ENCODE assay signal across 16 cellular contexts in the genomic region with DNA sequence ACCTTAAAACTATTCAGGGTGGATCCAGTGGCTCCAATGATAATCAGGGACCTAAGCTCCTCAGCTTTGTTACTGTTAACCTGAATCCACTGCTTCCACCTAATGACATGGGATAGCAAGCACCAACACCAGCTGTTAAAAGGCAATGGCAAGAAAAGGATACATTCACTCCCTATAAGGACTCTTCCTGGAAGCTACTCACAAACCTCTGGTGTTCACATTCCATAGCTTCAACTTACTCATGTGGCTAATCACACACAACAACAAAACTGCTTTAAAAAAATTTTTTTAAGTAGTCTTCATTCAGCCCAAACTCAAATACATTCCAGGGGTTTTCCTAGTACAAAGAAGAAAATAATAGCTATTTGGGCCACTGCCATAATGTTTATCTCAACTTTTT.
"Had no signal": no experiment of that assay in that cellular context is flagged by ENCODE, and none has a peak within 500 bp of the region (broad histone marks: within the 10 kb centered on the region; RNA-seq: fewer than 3 reads in every experiment).

No MANE protein-coding gene starts in this region.

- H3K4me1 Mint-ChIP-seq: activated CD4-positive, alpha-beta memory T cell treated with anti-CD3 and anti-CD28 coated beads, Interleukin-2, amount 10 ng/mL, durations not matched to agents 7 days and 5 days had no signal

- H3K27me3 Mint-ChIP-seq: activated CD4-positive, alpha-beta memory T cell treated with anti-CD3 and anti-CD28 coated beads, Interleukin-2, amount 10 ng/mL, durations not matched to agents 7 days and 5 days; activated CD4-positive, alpha-beta T cell treated with anti-CD3 and anti-CD28 coated beads for 36 hours; central memory CD8-positive, alpha-beta T cell; naive B cell; stimulated activated memory B cell treated with anti-CD40 and anti-IgM and Interleukin-4, amounts not matched to agents 10 μg/mL and 1 μg/mL and 100 μg/mL, for 72 hours had no signal

- H3K36me3 Mint-ChIP-seq: naive B cell had no signal

- H3K9me3 ChIP-seq: body of pancreas, right atrium auricular region, tibial artery had no signal

- H3K4me3 Mint-ChIP-seq: activated CD4-positive, alpha-beta memory T cell treated with anti-CD3 and anti-CD28 coated beads, Interleukin-2, amount 10 ng/mL, durations not matched to agents 7 days and 5 days; activated CD4-positive, alpha-beta T cell treated with anti-CD3 and anti-CD28 coated beads for 36 hours; central memory CD8-positive, alpha-beta T cell; stimulated activated memory B cell treated with anti-CD40 and anti-IgM and Interleukin-4, amounts not matched to agents 10 μg/mL and 1 μg/mL and 100 μg/mL, for 72 hours had no signal

- H3K27me3 ChIP-seq: body of pancreas, right atrium auricular region, tibial artery had no signal

- H3K27ac Mint-ChIP-seq: activated CD4-positive, alpha-beta memory T cell treated with anti-CD3 and anti-CD28 coated beads, Interleukin-2, amount 10 ng/mL, durations not matched to agents 7 days and 5 days; activated CD4-positive, alpha-beta T cell treated with anti-CD3 and anti-CD28 coated beads for 36 hours; stimulated activated memory B cell treated with anti-CD40 and anti-IgM and Interleukin-4, amounts not matched to agents 10 μg/mL and 1 μg/mL and 100 μg/mL, for 72 hours had no signal

- FAIRE-seq: small intestine had no signal

- H3K27ac ChIP-seq: body of pancreas, right atrium auricular region, tibial artery, WERI-Rb-1 had no signal

- H3K36me3 ChIP-seq: right atrium auricular region, tibial artery, WERI-Rb-1 had no signal

- H3K9me3 Mint-ChIP-seq: activated CD4-positive, alpha-beta memory T cell treated with anti-CD3 and anti-CD28 coated beads, Interleukin-2, amount 10 ng/mL, durations not matched to agents 7 days and 5 days; central memory CD8-positive, alpha-beta T cell; naive B cell; stimulated activated memory B cell treated with anti-CD40 and anti-IgM and Interleukin-4, amounts not matched to agents 10 μg/mL and 1 μg/mL and 100 μg/mL, for 72 hours had no signal

- DNase-seq: activated CD4-positive, alpha-beta memory T cell treated with anti-CD3 and anti-CD28 coated beads, Interleukin-2, amount 10 ng/mL, durations not matched to agents 7 days and 5 days; activated CD4-positive, alpha-beta T cell treated with anti-CD3 and anti-CD28 coated beads for 36 hours; activated CD8-positive, alpha-beta memory T cell treated with anti-CD3 and anti-CD28 coated beads, Interleukin-2, amount 50 U/mL, for 48 hours; activated naive CD4-positive, alpha-beta T cell; body of pancreas; hypothalamus; naive B cell; small intestine; T1000; tibial artery; WERI-Rb-1 had no signal

- H3K4me3 ChIP-seq: body of pancreas, lung, right atrium auricular region, tibial artery had no signal

- ATAC-seq: activated CD4-positive, alpha-beta T cell treated with anti-CD3 and anti-CD28 coated beads for 36 hours; body of pancreas; esophagus mucosa; stimulated activated memory B cell treated with anti-CD40 and anti-IgM and Interleukin-4, amounts not matched to agents 10 μg/mL and 1 μg/mL and 100 μg/mL, for 72 hours had no signal
